23 cellular contexts compared by ENCODE assay signal in the genomic region with DNA sequence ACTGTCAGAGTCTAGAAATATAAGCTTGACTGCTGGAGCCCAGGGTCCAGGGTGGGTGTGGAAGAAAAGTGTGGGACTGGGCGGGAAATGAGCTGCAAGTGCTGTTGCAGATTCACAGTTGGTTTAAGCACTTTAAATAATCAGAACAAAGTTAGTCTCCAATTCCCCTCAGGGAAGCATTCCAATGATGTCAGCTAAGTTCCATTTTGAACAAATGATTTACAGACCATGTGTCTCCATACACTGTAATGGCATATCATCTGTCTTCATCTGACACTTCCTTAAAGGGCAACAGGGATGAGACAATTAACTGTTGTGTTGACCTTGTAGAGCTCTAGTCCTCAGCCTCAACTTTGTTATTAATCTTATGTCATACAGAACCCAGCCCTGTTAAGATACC. TPM values are rescaled to one million over a fixed set of nuclear protein-coding genes. Genes with fewer than 3 reads are reported as not detected.
DNase-seq lines count a peak whose midpoint lies in the region; TF ChIP-seq lines count a peak whose summit lies in the region.
"Had no signal": no experiment of that assay in that cellular context is flagged by ENCODE, and none has a peak within 500 bp of the region (broad histone marks: within the 10 kb centered on the region; RNA-seq: fewer than 3 reads in every experiment).

No MANE protein-coding gene starts in this region.

- POLR2A ChIA-PET in Caco-2 (lab: Charles Lee), result no interaction called here

- peak overlapping the region; percentile 25 for H3K27ac Mint-ChIP-seq in Caco-2 (ENCODE audit: unreplicated experiment)
- H3K27ac Mint-ChIP-seq in mesothelial cell of epicardium, result peak overlapping the region; percentile 63
- H3K27ac Mint-ChIP-seq in progenitor cell of endocrine pancreas, result peak overlapping the region; percentile 74
- H3K27ac Mint-ChIP-seq: CD8-positive, alpha-beta memory T cell; HFFc6 had no signal

- CTCF ChIA-PET in Caco-2 (lab: Charles Lee), result interaction anchor here (0.7 kb wide), 1 partner anchor 750 kb away, joined by 3 read pairs; no protein-coding TSS in a partner anchor

- H3K4me1 ChIP-seq in Caco-2 (peaks cover 11% of the 10 kb centered on the region), BE2C (no peaks in the 10 kb centered on the region)
- H3K4me1 ChIP-seq: SJSA1 had no signal

- TF ChIP-seq CTCF in Caco-2 (IDR thresholded peaks at IDR 0.05; ENCODE audit: insufficient read depth in 1 of 2, low read depth in 1 of 2, low read length in 1 of 2, severe bottlenecking in 1 of 2, unreplicated experiment in 1 of 2) (no peak), epithelial cell of proximal tubule (conservative IDR thresholded peaks at IDR 0.05; ENCODE audit: low read depth, low read length) (no peak), mesothelial cell of epicardium (IDR thresholded peaks at IDR 0.05; ENCODE audit: unreplicated experiment) (no peak), progenitor cell of endocrine pancreas (IDR thresholded peaks at IDR 0.05; ENCODE audit: unreplicated experiment) (no peak), BE2C (IDR thresholded peaks at IDR 0.05; ENCODE audit: low read depth, low read length) (no peak)

- H3K4me3 Mint-ChIP-seq in Caco-2 (ENCODE audit: unreplicated experiment) (no peak overlapping the region), mesothelial cell of epicardium (no peak overlapping the region), progenitor cell of endocrine pancreas (ENCODE audit: low read depth) (no peak overlapping the region)
- H3K4me3 Mint-ChIP-seq: CD8-positive, alpha-beta memory T cell; HFFc6 had no signal

- H3K9me3 Mint-ChIP-seq in Caco-2 (ENCODE audit: unreplicated experiment) (peaks cover 6% of the 10 kb centered on the region), mesothelial cell of epicardium (peaks cover 3% of the 10 kb centered on the region), progenitor cell of endocrine pancreas (ENCODE audit: low read depth) (peaks cover 13% of the 10 kb centered on the region)

- H3K36me3 ChIP-seq in Caco-2 (ENCODE audit: control insufficient read depth, insufficient read depth, low read length), result no peaks in the 10 kb centered on the region
- H3K36me3 ChIP-seq in BE2C, result no peaks in the 10 kb centered on the region
- H3K36me3 ChIP-seq: SJSA1 had no signal

- no TSS peak for BruUV-seq in Caco-2 (replicated peaks; lab: Mats Ljungman, UMichigan)

- peaks cover 14% of the 10 kb centered on the region for H3K4me1 Mint-ChIP-seq in Caco-2 (ENCODE audit: low read depth, unreplicated experiment)
- peaks cover 14% of the 10 kb centered on the region for H3K4me1 Mint-ChIP-seq in mesothelial cell of epicardium
- peaks cover 33% of the 10 kb centered on the region for H3K4me1 Mint-ChIP-seq in progenitor cell of endocrine pancreas (ENCODE audit: low read depth)
- H3K4me1 Mint-ChIP-seq: CD8-positive, alpha-beta memory T cell had no signal

- no peaks in the 10 kb centered on the region for H3K27me3 Mint-ChIP-seq in Caco-2 (ENCODE audit: insufficient read depth, unreplicated experiment)
- no peaks in the 10 kb centered on the region for H3K27me3 Mint-ChIP-seq in mesothelial cell of epicardium (ENCODE audit: low read depth)
- H3K27me3 Mint-ChIP-seq in progenitor cell of endocrine pancreas, result no peaks in the 10 kb centered on the region
- H3K27me3 Mint-ChIP-seq: CD8-positive, alpha-beta memory T cell had no signal

- intact Hi-C loops in Caco-2 (cut with micrococcal nuclease; ENCODE audit: unreplicated experiment), result no loop called here

- H3K27me3 ChIP-seq in Caco-2 (replicated peaks; ENCODE audit: control insufficient read depth, insufficient read depth, low read length), result no peaks in the 10 kb centered on the region
- H3K27me3 ChIP-seq in BE2C, result no peaks in the 10 kb centered on the region
- H3K27me3 ChIP-seq: SJSA1 had no signal

- H3K9me3 ChIP-seq in Caco-2 (no peaks in the 10 kb centered on the region), BE2C (no peaks in the 10 kb centered on the region)
- H3K9me3 ChIP-seq: SJSA1 had no signal

- H3K4me3 ChIP-seq in Caco-2 (ENCODE audit: low read depth, low read length), result no peak overlapping the region
- H3K4me3 ChIP-seq in epithelial cell of proximal tubule (ENCODE audit: low read depth, low read length), result no peak overlapping the region
- H3K4me3 ChIP-seq in BE2C (ENCODE audit: low read depth, low read length), result no peak overlapping the region
- H3K4me3 ChIP-seq: SJSA1 had no signal

- DNase-seq in Caco-2 (peak in 1 of 2 experiments; percentile 19), epithelial cell of proximal tubule (ENCODE audit: low read depth) (peak; percentile 43), mesothelial cell of epicardium (ENCODE audit: low spot score in 2 of 2, unreplicated experiment in 2 of 2) (no peak), progenitor cell of endocrine pancreas (ENCODE audit: low spot score, unreplicated experiment) (no peak), activated gamma-delta T cell treated with Interleukin-2 at 50 U/mL for 16 hours (no peak), BE2C (no peak), GOT3 (lab: John Stamatoyannopoulos, UW) (no peak)
- DNase-seq: 8988T; C1 segment of cervical spinal cord; CD8-positive, alpha-beta memory T cell; DMS53; GDM1; H7; HFFc6; Karpas-422; NCI-H1694; NCI-H2081 treated with DMSO at 0.1 percent for 48 hours; NCI-H2171 treated with DMSO at 0.1 percent for 48 hours; NCI-H524 treated with DMSO at 0.1 percent for 48 hours; OCI-M1 had no signal

- no peaks in the 10 kb centered on the region for H3K36me3 Mint-ChIP-seq in Caco-2 (ENCODE audit: insufficient read depth, unreplicated experiment)
- H3K36me3 Mint-ChIP-seq in mesothelial cell of epicardium, result no peaks in the 10 kb centered on the region
- H3K36me3 Mint-ChIP-seq in progenitor cell of endocrine pancreas (ENCODE audit: insufficient read depth), result peaks cover 1% of the 10 kb centered on the region
- H3K36me3 Mint-ChIP-seq: CD8-positive, alpha-beta memory T cell had no signal

RNA-seq across cellular contexts. Expression of gene REG3A, which starts 31.5 kb away (rescaled TPM):
- total RNA-seq in Caco-2 (2022) (0.45 and 1.1 TPM in 2 replicates), epithelial cell of proximal tubule (not detected in 2 replicates), mesothelial cell of epicardium (not detected in 3 replicates), progenitor cell of endocrine pancreas (not detected in 2 replicates)
- not detected for polyA plus RNA-seq in BE2C (2012; ENCODE audit: insufficient read depth, insufficient read length, low read depth)
- total RNA-seq: CD8-positive, alpha-beta memory T cell; H7; HFFc6; MCF 10A; Right ventricle myocardium inferior; SJSA1 had no signal
- polyA plus RNA-seq: CD8-positive, alpha-beta memory T cell had no signal
